In the genomic region with DNA sequence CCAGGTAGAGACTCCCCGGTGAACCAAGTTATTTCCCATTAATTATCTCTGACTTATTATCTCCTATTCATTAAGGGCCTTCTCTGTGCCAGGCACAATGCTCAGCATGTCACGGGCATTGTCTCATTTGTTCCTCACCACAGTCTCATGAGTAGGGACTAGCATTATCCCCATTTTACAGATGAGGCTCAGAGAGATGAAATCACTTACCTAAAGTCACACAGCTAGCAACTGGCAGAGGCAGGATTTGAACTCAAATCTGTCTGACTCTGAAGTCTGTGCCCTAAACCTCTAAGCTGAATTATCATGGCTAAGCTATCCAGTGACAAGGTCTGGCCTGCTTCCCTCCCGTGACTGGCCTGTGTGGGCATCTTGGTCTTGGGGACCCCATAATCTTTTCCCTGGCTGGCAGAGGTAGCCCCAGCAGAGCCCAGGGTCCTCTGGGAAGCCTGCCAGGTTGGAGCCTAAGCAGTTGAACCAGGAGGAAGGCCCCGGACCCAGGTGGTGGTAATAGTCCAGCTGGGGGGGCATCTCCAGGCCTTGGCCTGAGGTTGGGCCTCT, we compare ENCODE assay signal across 8 cellular contexts. TPM values are rescaled to one million over a fixed set of nuclear protein-coding genes. Genes with fewer than 3 reads are reported as not detected.
DNase-seq lines count a peak whose midpoint lies in the region; ATAC-seq, FAIRE-seq and TF ChIP-seq lines count a peak whose summit lies in the region.

No MANE protein-coding gene starts in this region.

- no peaks in the 10 kb centered on the region for H3K36me3 ChIP-seq in CD8-positive, alpha-beta memory T cell (ENCODE audit: insufficient read depth, low read length)
- H3K36me3 ChIP-seq in Peyer's patch (no peaks in the 10 kb centered on the region), pancreas (no peaks in the 10 kb centered on the region)

- TF ChIP-seq CTCF in Peyer's patch (IDR thresholded peaks at IDR 0.05) = no peak
- TF ChIP-seq CTCF in endothelial cell (IDR thresholded peaks at IDR 0.05; ENCODE audit: unreplicated experiment) = no peak
- TF ChIP-seq CTCF in pancreas (IDR thresholded peaks at IDR 0.05) = no peak

- whole genome bisulfite sequencing in pancreas, 2 donors = 68 to 85% methylated on average over 4 of the region's 4 CpGs

- H3K27ac ChIP-seq in CD8-positive, alpha-beta memory T cell (ENCODE audit: low read depth, low read length) = peak overlapping the region; percentile 87
- H3K27ac ChIP-seq in Peyer's patch (peak overlapping the region; percentile 78 to 100 (median 84)), pancreas (peak overlapping the region; percentile 51 to 80 (median 70))

- H3K36me3 Mint-ChIP-seq in CD8-positive, alpha-beta memory T cell = peaks cover 0 to 43% (median 8%) of the 10 kb centered on the region in 3 donors
- peaks cover 39% of the 10 kb centered on the region for H3K36me3 Mint-ChIP-seq in endothelial cell (ENCODE audit: low read depth, unreplicated experiment)

- POLR2A ChIA-PET in CD8-positive, alpha-beta memory T cell (lab: Charles Lee) = interaction anchor here (1.1 to 3.1 kb wide), 3 partner anchors 10 to 64 kb away, joined by 4 to 43 read pairs (median 19); partner anchors contain the start of genes THRAP3 and TRAPPC3

- DNase-seq in CD8-positive, alpha-beta memory T cell = no peak
- DNase-seq in Peyer's patch (no peak), endothelial cell (ENCODE audit: low spot score) (no peak), pancreas (peak in 1 of 6 donors; percentile 51), NCI-H2081 (lab: John Stamatoyannopoulos, UW) (no peak), HCEC 1CT (no peak)

- H3K4me1 Mint-ChIP-seq in CD8-positive, alpha-beta memory T cell = peaks cover 72 to 77% (median 76%) of the 10 kb centered on the region in 3 donors
- peaks cover 56% of the 10 kb centered on the region for H3K4me1 Mint-ChIP-seq in endothelial cell (ENCODE audit: unreplicated experiment)

- intact Hi-C loops in pancreas (cut with DNase I) = no loop called here

- H3K4me3 Mint-ChIP-seq in CD8-positive, alpha-beta memory T cell = peak overlapping the region; percentile 81 to 90 (median 85)
- H3K4me3 Mint-ChIP-seq in endothelial cell (ENCODE audit: unreplicated experiment) = no peak overlapping the region

- no peaks in the 10 kb centered on the region for H3K27me3 Mint-ChIP-seq in CD8-positive, alpha-beta memory T cell
- peaks cover 12% of the 10 kb centered on the region for H3K27me3 Mint-ChIP-seq in endothelial cell (ENCODE audit: unreplicated experiment)

- peak overlapping the region; percentile 78 for H3K4me3 ChIP-seq in CD8-positive, alpha-beta memory T cell (ENCODE audit: low read length)
- peak overlapping the region; percentile 18 to 52 (median 45) for H3K4me3 ChIP-seq in Peyer's patch
- peak overlapping the region in 1 of 4 donors; percentile 19 for H3K4me3 ChIP-seq in pancreas

- CTCF ChIA-PET in CD8-positive, alpha-beta memory T cell (lab: Charles Lee) = interaction anchor here (1.2 to 15.1 kb wide), 7 partner anchors 10 to 146 kb away, joined by 3 to 113 read pairs (median 5); partner anchors contain the start of genes SH3D21 and TRAPPC3

- no peaks in the 10 kb centered on the region for H3K9me3 ChIP-seq in CD8-positive, alpha-beta memory T cell (ENCODE audit: low read length)
- H3K9me3 ChIP-seq in Peyer's patch (no peaks in the 10 kb centered on the region), pancreas (no peaks in the 10 kb centered on the region)

- peak overlapping the region; percentile 62 to 99 (median 95) for H3K27ac Mint-ChIP-seq in CD8-positive, alpha-beta memory T cell
- peak overlapping the region; percentile 99 for H3K27ac Mint-ChIP-seq in endothelial cell (ENCODE audit: unreplicated experiment)

- peaks cover 72% of the 10 kb centered on the region for H3K4me1 ChIP-seq in CD8-positive, alpha-beta memory T cell (ENCODE audit: insufficient read depth, low read length)
- H3K4me1 ChIP-seq in Peyer's patch = peaks cover 0 to 56% (median 45%) of the 10 kb centered on the region in 4 donors
- H3K4me1 ChIP-seq in pancreas = peaks cover 7 to 39% (median 10%) of the 10 kb centered on the region in 3 donors

- H3K9me3 Mint-ChIP-seq in CD8-positive, alpha-beta memory T cell = no peaks in the 10 kb centered on the region
- H3K9me3 Mint-ChIP-seq in endothelial cell (ENCODE audit: unreplicated experiment) = no peaks in the 10 kb centered on the region

- no peaks in the 10 kb centered on the region for H3K27me3 ChIP-seq in CD8-positive, alpha-beta memory T cell (ENCODE audit: insufficient read depth, low read length, poor library complexity, severe bottlenecking)
- no peaks in the 10 kb centered on the region for H3K27me3 ChIP-seq in Peyer's patch
- no peaks in the 10 kb centered on the region for H3K27me3 ChIP-seq in pancreas

- ATAC-seq in pancreas = no peak
- ATAC-seq in HG03159 (IDR thresholded peaks at IDR 0.05; ENCODE audit: unreplicated experiment) = no peak
- no peak for ATAC-seq in GM19328 (IDR thresholded peaks at IDR 0.05; ENCODE audit: unreplicated experiment)

- FAIRE-seq in pancreas (lab: Jason Lieb, UNC) = no peak

- TF ChIP-seq POLR2A in Peyer's patch (IDR thresholded peaks at IDR 0.05) = no peak

RNA-seq across cellular contexts. Expression of gene MAP7D1, which starts 4.5 kb away (rescaled TPM):
- 100 to 1,000 TPM; 183 to 185 TPM for total RNA-seq in CD8-positive, alpha-beta memory T cell
- polyA plus RNA-seq in CD8-positive, alpha-beta memory T cell = 55.4 TPM
- total RNA-seq in Peyer's patch = 10 to 100 TPM; 38.2 to 62.7 (median 46.4) TPM
- 189 TPM for total RNA-seq in endothelial cell (ENCODE audit: unreplicated experiment)
- 10 to 100 TPM; 12.5 to 39.3 (median 15.8) TPM for total RNA-seq in pancreas
- polyA plus RNA-seq in pancreas = 10 to 100 TPM; 26.4 to 36.0 TPM

RNA-seq across cellular contexts. Expression of gene TRAPPC3, which starts 11.2 kb away (rescaled TPM):
- 10 to 100 TPM; 61.7 to 63.1 TPM for total RNA-seq in CD8-positive, alpha-beta memory T cell
- 117 TPM for polyA plus RNA-seq in CD8-positive, alpha-beta memory T cell
- 100 to 1,000 TPM in 1 of 4 donors, 10 to 100 TPM in 3; 56.2 to 113 (median 73.7) TPM for total RNA-seq in Peyer's patch
- total RNA-seq in endothelial cell (ENCODE audit: unreplicated experiment) = 50.7 TPM
- 10 to 100 TPM; 24.6 to 29.5 (median 27.0) TPM for total RNA-seq in pancreas
- polyA plus RNA-seq in pancreas = 10 to 100 TPM; 21.8 to 41.5 TPM

RNA-seq across cellular contexts. Expression of gene COL8A2, which starts 35.4 kb away (rescaled TPM):
- under 1 TPM; 0.07 to 0.18 TPM for total RNA-seq in CD8-positive, alpha-beta memory T cell
- not detected for polyA plus RNA-seq in CD8-positive, alpha-beta memory T cell
- total RNA-seq in Peyer's patch (1 to 10 TPM in 3 of 4 donors, under 1 TPM in 1; 0.83 to 1.3 (median 1.1) TPM), endothelial cell (ENCODE audit: unreplicated experiment) (0.13 TPM), pancreas (1 to 10 TPM in 2 of 6 donors, under 1 TPM in 4; 0.12 to 3.3 (median 0.34) TPM)
- polyA plus RNA-seq in pancreas = under 1 TPM; 0.31 to 0.42 TPM
